Comparison of ENCODE assay signal across 9 cellular contexts in the genomic region with DNA sequence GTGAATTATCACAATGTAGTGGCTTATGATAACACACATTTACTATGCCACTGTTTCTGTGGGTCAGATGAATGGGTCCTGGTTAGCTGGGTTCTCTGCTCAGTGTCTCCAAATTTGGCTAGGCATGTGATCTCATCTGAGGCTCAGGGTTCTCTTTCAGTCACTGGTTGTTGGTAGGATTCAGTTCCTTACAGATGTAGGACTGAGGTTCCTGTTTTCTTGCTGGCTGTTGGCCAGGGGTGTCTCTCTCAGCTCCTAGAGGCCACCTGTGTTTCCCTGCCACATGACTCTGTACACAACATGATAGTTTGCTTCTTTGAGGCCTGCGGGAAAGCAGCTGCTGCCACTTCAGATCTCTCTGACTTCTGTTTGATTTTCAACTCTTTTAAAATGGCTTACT. TPM values are rescaled to one million over a fixed set of nuclear protein-coding genes. Genes with fewer than 3 reads are reported as not detected.
DNase-seq lines count a peak whose midpoint lies in the region; ATAC-seq and TF ChIP-seq lines count a peak whose summit lies in the region.
"Had no signal": no experiment of that assay in that cellular context is flagged by ENCODE, and none has a peak within 500 bp of the region (broad histone marks: within the 10 kb centered on the region; RNA-seq: fewer than 3 reads in every experiment).

No MANE protein-coding gene starts in this region.

- H3K27me3 Mint-ChIP-seq in nephron progenitor cell (ENCODE audit: low read depth, poor library complexity): no peaks in the 10 kb centered on the region

- no peaks in the 10 kb centered on the region for H3K9me3 ChIP-seq in adrenal gland (replicated peaks in 1 of 3)

- H3K36me3 Mint-ChIP-seq in nephron progenitor cell (ENCODE audit: low read depth): peaks cover 62% of the 10 kb centered on the region

- TF ChIP-seq POLR2A in adrenal gland (IDR thresholded peaks at IDR 0.05): no peak

- peak overlapping the region; percentile 39 for H3K27ac Mint-ChIP-seq in nephron progenitor cell

- peaks cover 24% of the 10 kb centered on the region for H3K4me1 Mint-ChIP-seq in nephron progenitor cell

- H3K9me3 Mint-ChIP-seq in nephron progenitor cell: no peaks in the 10 kb centered on the region

- peaks cover 0 to 69% of the 10 kb centered on the region in 2 donors for H3K36me3 ChIP-seq in adrenal gland (replicated peaks in 1 of 2)

- peak overlapping the region in 2 of 5 donors; percentile 31 to 34 for H3K27ac ChIP-seq in adrenal gland

- intact Hi-C loops in adrenal gland (cut with DNase I): loop anchor here in 1 of 2 donors (10.0 kb wide), 1 partner anchor 63 kb away; no protein-coding TSS in a partner anchor

- H3K4me3 Mint-ChIP-seq in nephron progenitor cell: no peak overlapping the region

- peaks cover 0 to 51% of the 10 kb centered on the region in 2 donors for H3K4me1 ChIP-seq in adrenal gland (replicated peaks in 1 of 2)

- CTCF ChIA-PET in HEK293T (lab: Yijun Ruan, JAX): no interaction called here

- ATAC-seq in HG02610 (IDR thresholded peaks at IDR 0.05; ENCODE audit: unreplicated experiment): peak; percentile 90

- POLR2A ChIA-PET in HEK293T (lab: Yijun Ruan, JAX): no interaction called here

- DNase-seq in NCI-H1417 (lab: John Stamatoyannopoulos, UW): peak in 2 of 3 experiments; percentile 1
- no peak for DNase-seq in NCI-H1417 treated with DMSO at 0.1 percent for 48 hours (lab: John Stamatoyannopoulos, UW)
- peak; percentile 98 for DNase-seq in MV-4-11 (lab: John Stamatoyannopoulos, UW)
- DNase-seq in adrenal gland: peak; percentile 36 to 77 (median 56)
- no peak for DNase-seq in nephron progenitor cell
- DNase-seq in HEK293T (ENCODE audit: extremely low spot score): no peak
- no peak for DNase-seq in HuH-7.5 (ENCODE audit: low spot score)

- TF ChIP-seq CTCF in adrenal gland (IDR thresholded peaks at IDR 0.05) (no peak), nephron progenitor cell (IDR thresholded peaks at IDR 0.05) (no peak)

- 57 to 71% (median 68%) methylated on average over 1 of the region's 1 CpG for WGBS in adrenal gland, 4 donors

- no peak overlapping the region for H3K4me3 ChIP-seq in adrenal gland

- H3K27me3 ChIP-seq in adrenal gland: no peaks in the 10 kb centered on the region

TF ChIP-seq in HEK293T, 16 proteins besides CTCF, POLR2A, EP300 and RAD21:
- TF ChIP-seq LEF1 (IDR thresholded peaks at IDR 0.05; ENCODE audit: borderline replicate concordance) (no peak), ZNF384 (IDR thresholded peaks at IDR 0.05) (no peak), SP1 (IDR thresholded peaks at IDR 0.05) (no peak)
- TF ChIP-seq, protein P1, sequence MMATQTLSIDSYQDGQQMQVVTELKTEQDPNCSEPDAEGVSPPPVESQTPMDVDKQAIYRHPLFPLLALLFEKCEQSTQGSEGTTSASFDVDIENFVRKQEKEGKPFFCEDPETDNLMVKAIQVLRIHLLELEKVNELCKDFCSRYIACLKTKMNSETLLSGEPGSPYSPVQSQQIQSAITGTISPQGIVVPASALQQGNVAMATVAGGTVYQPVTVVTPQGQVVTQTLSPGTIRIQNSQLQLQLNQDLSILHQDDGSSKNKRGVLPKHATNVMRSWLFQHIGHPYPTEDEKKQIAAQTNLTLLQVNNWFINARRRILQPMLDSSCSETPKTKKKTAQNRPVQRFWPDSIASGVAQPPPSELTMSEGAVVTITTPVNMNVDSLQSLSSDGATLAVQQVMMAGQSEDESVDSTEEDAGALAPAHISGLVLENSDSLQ (IDR thresholded peaks at IDR 0.05): no peak

RNA-seq across cellular contexts. Expression of a gene that starts 7.1 kb away (rescaled TPM):
- total RNA-seq in adrenal gland: 10 to 100 TPM; 20.8 to 44.4 (median 32.2) TPM
- 10 to 100 TPM; 17.5 to 41.1 (median 20.5) TPM for polyA plus RNA-seq in adrenal gland

RNA-seq across cellular contexts. Expression of a gene that starts 32.6 kb away (rescaled TPM):
- total RNA-seq in adrenal gland: 10 to 100 TPM; 52.4 to 90.0 (median 64.3) TPM
- polyA plus RNA-seq in adrenal gland: 100 to 1,000 TPM in 1 of 3 donors, 10 to 100 TPM in 2; 35.6 to 107 (median 49.5) TPM

RNA-seq across cellular contexts. Expression of a gene that starts 32.9 kb away (rescaled TPM):
- 100 to 1,000 TPM in 3 of 8 donors, 10 to 100 TPM in 5; 46.9 to 141 (median 81.2) TPM for total RNA-seq in adrenal gland
- 10 to 100 TPM; 52.7 to 94.2 (median 55.0) TPM for polyA plus RNA-seq in adrenal gland

RNA-seq across cellular contexts. Expression of a gene that starts 57.5 kb away (rescaled TPM):
- total RNA-seq in adrenal gland: 1 to 10 TPM in 2 of 8 donors, not detected in 6; 1.7 to 5.0 TPM
- polyA plus RNA-seq in adrenal gland: 1 to 10 TPM in 2 of 3 donors, not detected in 1; 1.8 to 4.3 TPM
- polyA plus RNA-seq: keratinocyte had no signal

Comparison
In these comparisons a context has a peak if more than half of its experiments do, and no peak if none do; other contexts are left out.
1. DNase-seq: peak in NCI-H1417 (2 of 3), MV-4-11 (single experiment) and adrenal gland (7 of 7); none in NCI-H1417 treated with DMSO at 0.1 percent for 48 hours (single experiment), nephron progenitor cell (single experiment), HEK293T (single experiment) and HuH-7.5 (single experiment).